Comparison of ENCODE assay signal across 17 cellular contexts in the genomic region with DNA sequence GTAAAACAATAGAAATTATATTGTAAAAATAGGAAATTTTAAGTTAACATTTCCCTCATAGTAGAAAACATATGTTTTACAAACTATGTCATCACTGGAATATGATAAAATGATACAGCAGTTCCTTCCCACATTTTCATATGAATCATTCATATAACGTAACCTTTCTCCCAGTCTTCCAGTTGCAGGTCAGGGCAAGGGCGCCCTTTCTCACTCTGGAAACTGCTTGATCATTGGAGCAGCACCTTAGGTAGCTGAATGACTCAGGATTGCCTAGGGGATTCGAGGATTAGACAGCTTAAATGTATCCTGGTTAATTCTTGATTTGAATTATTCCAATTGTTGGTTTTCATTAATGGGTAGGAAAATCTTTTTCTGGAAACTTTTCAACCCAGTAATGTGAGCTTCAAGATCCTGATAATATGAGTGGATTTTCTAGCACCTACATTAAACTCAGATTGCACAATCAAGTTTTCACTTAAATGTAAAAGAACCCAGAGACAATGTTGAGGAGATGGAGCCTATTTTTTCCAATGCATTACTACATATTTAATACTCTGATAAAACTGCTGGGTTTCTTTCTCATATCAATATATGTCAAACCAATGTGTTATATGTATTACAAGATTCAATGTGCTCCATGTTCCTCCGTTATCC. TPM values are rescaled to one million over a fixed set of nuclear protein-coding genes. Genes with fewer than 3 reads are reported as not detected.
A peak's percentile ranks its signal among the peaks of the same experiment; 100 is the strongest.
DNase-seq lines count a peak whose midpoint lies in the region; FAIRE-seq and TF ChIP-seq lines count a peak whose summit lies in the region.
"Had no signal": no experiment of that assay in that cellular context is flagged by ENCODE, and none has a peak within 500 bp of the region (broad histone marks: within the 10 kb centered on the region; RNA-seq: fewer than 3 reads in every experiment).

No MANE protein-coding gene starts in this region.

- H3K4me3 ChIP-seq in AG10803 (ENCODE audit: low read length) (no peak overlapping the region), bronchial epithelial cell (ENCODE audit: low read depth, low read length) (no peak overlapping the region), kidney epithelial cell (ENCODE audit: low read depth, low read length) (no peak overlapping the region)
- H3K4me3 ChIP-seq: neural progenitor cell, spleen, vagina had no signal

- H3K36me3 ChIP-seq in bronchial epithelial cell (ENCODE audit: control insufficient read depth, insufficient read depth, low read length) (no peaks in the 10 kb centered on the region), kidney epithelial cell (ENCODE audit: control insufficient read depth, insufficient read depth, low read length) (no peaks in the 10 kb centered on the region)
- H3K36me3 ChIP-seq: neural progenitor cell, spleen, vagina had no signal

- no peaks in the 10 kb centered on the region for H3K27me3 ChIP-seq in bronchial epithelial cell (ENCODE audit: control insufficient read depth, insufficient read depth, low read length)
- H3K27me3 ChIP-seq in kidney epithelial cell (ENCODE audit: control insufficient read depth, insufficient read depth, low read length) = no peaks in the 10 kb centered on the region
- H3K27me3 ChIP-seq: neural progenitor cell, spleen, vagina had no signal

- DNase-seq in AG10803 (ENCODE audit: low read depth) (peak; percentile 66), LHCN-M2 (ENCODE audit: low read depth) (peak; percentile 90), bronchial epithelial cell (ENCODE audit: low read depth) (peak; percentile 99), kidney epithelial cell (ENCODE audit: low read depth) (peak; percentile 41), 8988T (no peak), NCI-H82 (lab: John Stamatoyannopoulos, UW) (no peak), COR-L47 (lab: John Stamatoyannopoulos, UW) (no peak), retina (no peak)
- DNase-seq: activated CD4-positive, alpha-beta T cell treated with anti-CD3 and anti-CD28 coated beads, Interleukin-2, amount 10 ng/mL, durations not matched to agents 7 days and 5 days; foreskin melanocyte; Karpas-422; left ventricle myocardium superior; spleen; T-helper 17 cell had no signal

- FAIRE-seq in bronchial epithelial cell (lab: Jason Lieb, UNC) = no peak
- FAIRE-seq: G401.6 had no signal

- TF ChIP-seq CTCF in AG10803 (conservative IDR thresholded peaks at IDR 0.05; ENCODE audit: low read length) = no peak
- TF ChIP-seq CTCF in bronchial epithelial cell (IDR thresholded peaks at IDR 0.05; ENCODE audit: insufficient read depth, low read length, severe bottlenecking) = no peak
- TF ChIP-seq CTCF in kidney epithelial cell (IDR thresholded peaks at IDR 0.05; ENCODE audit: insufficient read depth, low read length, poor library complexity, severe bottlenecking) = no peak

RNA-seq across cellular contexts. Expression of a gene that starts 32.6 kb away (rescaled TPM):
- total RNA-seq in LHCN-M2 (2014; rRNA removed) (438 and 444 TPM in 2 replicates), bronchial epithelial cell (1,561 and 3,061 TPM in 2 replicates), kidney epithelial cell (167 and 189 TPM in 2 replicates)
- 279 TPM for polyA plus RNA-seq in LHCN-M2 (2012)

Comparison
In these comparisons a context has a peak if more than half of its experiments do, and no peak if none do; other contexts are left out.
1. DNase-seq: peak in AG10803 (single experiment), LHCN-M2 (single experiment), bronchial epithelial cell (single experiment) and kidney epithelial cell (single experiment); none in 8988T (single experiment), NCI-H82 (single experiment), COR-L47 (single experiment) and retina (single experiment).